Comparison of ENCODE assay signal across 11 cellular contexts in the genomic region with DNA sequence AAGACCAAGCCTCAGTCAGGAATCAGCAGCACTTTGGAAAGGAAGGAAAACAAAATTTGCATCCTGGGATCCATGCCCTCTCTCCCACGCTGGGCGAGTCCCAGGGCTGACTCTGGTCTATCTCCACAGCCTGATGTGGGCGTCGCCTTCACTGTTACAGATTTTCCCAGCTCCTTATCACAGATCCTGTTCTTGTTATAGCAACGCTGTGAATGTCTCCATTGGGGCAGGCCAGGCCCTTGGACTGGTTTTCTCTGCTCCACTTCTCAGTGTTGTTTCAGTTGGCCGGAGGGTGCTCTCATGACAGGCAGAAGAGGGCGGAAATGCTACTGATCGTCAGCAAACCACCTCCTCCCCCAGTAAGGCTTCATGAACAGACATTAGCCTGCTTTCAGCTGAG.
DNase-seq lines count a peak whose midpoint lies in the region; ATAC-seq and TF ChIP-seq lines count a peak whose summit lies in the region.
"Had no signal": no experiment of that assay in that cellular context is flagged by ENCODE, and none has a peak within 500 bp of the region (broad histone marks: within the 10 kb centered on the region; RNA-seq: fewer than 3 reads in every experiment).

No MANE protein-coding gene starts in this region.

- no peak overlapping the region for H3K4me2 ChIP-seq in SK-N-SH

- no peaks in the 10 kb centered on the region for H3K9me3 Mint-ChIP-seq in endodermal cell

- peaks cover 12% of the 10 kb centered on the region for H3K4me1 Mint-ChIP-seq in endodermal cell

- H3K79me2 ChIP-seq in SK-N-SH (ENCODE audit: insufficient read depth), result no peaks in the 10 kb centered on the region

- peak overlapping the region; percentile 11 for H3K27ac Mint-ChIP-seq in endodermal cell

- POLR2A ChIA-PET in SK-N-SH (lab: Yijun Ruan, JAX), result interaction anchor here (0.6 kb wide), 1 partner anchor 784 kb away, joined by 3 read pairs; no protein-coding TSS in a partner anchor

- TF ChIP-seq RAD21 in SK-N-SH (IDR thresholded peaks at IDR 0.05; ENCODE audit: low read length), result no peak

- H3K4me3 Mint-ChIP-seq in endodermal cell, result no peak overlapping the region

- whole genome bisulfite sequencing in endodermal cell (ENCODE audit: insufficient coverage in 1 of 2, insufficient read length in 1 of 2), 2 experiments, result 85 to 89% methylated on average over 7 to 8 of the region's 8 CpGs
- 46% methylated on average over 8 of the region's 8 CpGs for WGBS in SK-N-SH (ENCODE audit: low lambda C conversion rate)

- no peaks in the 10 kb centered on the region for H4K20me1 ChIP-seq in SK-N-SH (ENCODE audit: insufficient read depth)

- H2AFZ ChIP-seq in SK-N-SH (ENCODE audit: low read depth), result no peak overlapping the region

- DNase-seq in Daoy (ENCODE audit: low read depth) (peak; percentile 6), endodermal cell (peak; percentile 77), left colon (peak; percentile 5 to 25), putamen (ENCODE audit: low spot score) (peak; percentile 0), NCI-H146 (lab: John Stamatoyannopoulos, UW) (no peak), DMS 273 (lab: John Stamatoyannopoulos, UW; ENCODE audit: unreplicated experiment) (no peak), SK-N-SH (no peak)
- DNase-seq in effector CD8-positive, alpha-beta T cell (lab: John Stamatoyannopoulos, UW), result no peak
- DNase-seq: DMS79 treated with DMSO at 0.1 percent for 48 hours, Peyer's patch had no signal

- H3K27ac ChIP-seq in endodermal cell (ENCODE audit: low read depth, low read length) (no peak overlapping the region), SK-N-SH (ENCODE audit: low read depth in 2 of 2, low read length in 1 of 2) (no peak overlapping the region)
- H3K27ac ChIP-seq: epithelial cell of prostate, Peyer's patch had no signal

- no peaks in the 10 kb centered on the region for H3K9me2 ChIP-seq in SK-N-SH

- H3K36me3 ChIP-seq in endodermal cell (ENCODE audit: control insufficient read depth, insufficient read depth, low read length), result no peaks in the 10 kb centered on the region
- H3K36me3 ChIP-seq in SK-N-SH (replicated peaks in 1 of 2; ENCODE audit: control insufficient read depth in 1 of 2, insufficient read depth in 2 of 2, low read length in 1 of 2), result no peaks in the 10 kb centered on the region
- H3K36me3 ChIP-seq: Peyer's patch had no signal

- H3K9me3 ChIP-seq in endodermal cell (ENCODE audit: control insufficient read depth, low read length), result no peaks in the 10 kb centered on the region
- no peaks in the 10 kb centered on the region for H3K9me3 ChIP-seq in SK-N-SH
- H3K9me3 ChIP-seq: Peyer's patch had no signal

- H3K27me3 ChIP-seq in endodermal cell (ENCODE audit: control insufficient read depth, insufficient read depth, low read length, poor library complexity, severe bottlenecking) (no peaks in the 10 kb centered on the region), SK-N-SH (ENCODE audit: insufficient read depth) (no peaks in the 10 kb centered on the region)
- H3K27me3 ChIP-seq: Peyer's patch had no signal

- H3K4me1 ChIP-seq in endodermal cell (ENCODE audit: control insufficient read depth, insufficient read depth, low read length), result no peaks in the 10 kb centered on the region
- H3K4me1 ChIP-seq in SK-N-SH (ENCODE audit: control insufficient read depth in 1 of 2, insufficient read depth in 2 of 2, low read depth in 1 of 2, low read length in 1 of 2), result peaks cover 0 to 2% of the 10 kb centered on the region in 2 experiments; a peak in 1 of 4 replicates
- H3K4me1 ChIP-seq: Peyer's patch had no signal

- H3F3A ChIP-seq in SK-N-SH (replicated peaks; ENCODE audit: insufficient read depth), result no peaks in the 10 kb centered on the region

- H3K9ac ChIP-seq in endodermal cell (ENCODE audit: extremely low read depth, low read length, poor library complexity, severe bottlenecking), result no peak overlapping the region
- H3K9ac ChIP-seq in SK-N-SH, result no peak overlapping the region

- CTCF ChIA-PET in SK-N-SH (lab: Yijun Ruan, JAX), result no interaction called here

- intact Hi-C loops in left colon (cut with DNase I, micrococcal nuclease), result no loop called here

- TF ChIP-seq CTCF in endodermal cell (conservative IDR thresholded peaks at IDR 0.05) (no peak), SK-N-SH (IDR thresholded peaks at IDR 0.05) (no peak)

- H3K4me3 ChIP-seq in endodermal cell (ENCODE audit: low read length), result no peak overlapping the region
- H3K4me3 ChIP-seq in SK-N-SH (ENCODE audit: low read depth in 2 of 2, low read length in 1 of 2), result no peak overlapping the region
- H3K4me3 ChIP-seq: Peyer's patch had no signal

- no peaks in the 10 kb centered on the region for H3K36me3 Mint-ChIP-seq in endodermal cell (ENCODE audit: low read depth)

- no peaks in the 10 kb centered on the region for H3K27me3 Mint-ChIP-seq in endodermal cell (ENCODE audit: insufficient read depth)

- no peak for TF ChIP-seq EP300 in SK-N-SH (IDR thresholded peaks at IDR 0.05; ENCODE audit: borderline replicate concordance in 1 of 2, low read depth in 1 of 2, low read length in 1 of 2)

- no peak for ATAC-seq in left colon

TF ChIP-seq in SK-N-SH, 30 proteins besides CTCF, POLR2A, EP300 and RAD21 (continues in another document):
- no peak for TF ChIP-seq ZBTB33 (IDR thresholded peaks at IDR 0.05; ENCODE audit: borderline replicate concordance, low read depth)
- TF ChIP-seq GATA2 (CRISPR knock-in tag; IDR thresholded peaks at IDR 0.05), result no peak
- no peak for TF ChIP-seq FOXJ3 (CRISPR knock-in tag; IDR thresholded peaks at IDR 0.05)
- no peak for TF ChIP-seq RFX5 (IDR thresholded peaks at IDR 0.05; ENCODE audit: low read length)
- TF ChIP-seq NFIC (IDR thresholded peaks at IDR 0.05; ENCODE audit: borderline replicate concordance), result no peak
- TF ChIP-seq MXI1 (IDR thresholded peaks at IDR 0.05; ENCODE audit: low read depth, low read length), result no peak
- no peak for TF ChIP-seq REST (IDR thresholded peaks at IDR 0.05; ENCODE audit: low read depth, low read length)
- no peak for TF ChIP-seq NRF1 (IDR thresholded peaks at IDR 0.05; ENCODE audit: low read depth, low read length)
- TF ChIP-seq CHD2 (IDR thresholded peaks at IDR 0.05; ENCODE audit: low read length, partially characterized antibody), result no peak
- TF ChIP-seq, protein P1, sequence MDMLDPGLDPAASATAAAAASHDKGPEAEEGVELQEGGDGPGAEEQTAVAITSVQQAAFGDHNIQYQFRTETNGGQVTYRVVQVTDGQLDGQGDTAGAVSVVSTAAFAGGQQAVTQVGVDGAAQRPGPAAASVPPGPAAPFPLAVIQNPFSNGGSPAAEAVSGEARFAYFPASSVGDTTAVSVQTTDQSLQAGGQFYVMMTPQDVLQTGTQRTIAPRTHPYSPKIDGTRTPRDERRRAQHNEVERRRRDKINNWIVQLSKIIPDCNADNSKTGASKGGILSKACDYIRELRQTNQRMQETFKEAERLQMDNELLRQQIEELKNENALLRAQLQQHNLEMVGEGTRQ (IDR thresholded peaks at IDR 0.05; ENCODE audit: borderline replicate concordance, low read depth, low read length), result no peak
- TF ChIP-seq SMC3 (IDR thresholded peaks at IDR 0.05; ENCODE audit: low read depth, low read length), result no peak
- no peak for TF ChIP-seq ELF1 (IDR thresholded peaks at IDR 0.05)
- TF ChIP-seq FOSL2 (IDR thresholded peaks at IDR 0.05; ENCODE audit: borderline replicate concordance, low read depth), result no peak
- TF ChIP-seq JUND (IDR thresholded peaks at IDR 0.05), result no peak
- no peak for TF ChIP-seq SIN3A (IDR thresholded peaks at IDR 0.05; ENCODE audit: borderline replicate concordance, low read depth, low read length)

Comparison
In these comparisons a context has a peak if more than half of its experiments do, and no peak if none do; other contexts are left out.
1. DNase-seq: peak in Daoy (single experiment), endodermal cell (single experiment), left colon (2 of 2) and putamen (single experiment); none in NCI-H146 (single experiment), DMS 273 (single experiment), SK-N-SH (single experiment) and effector CD8-positive, alpha-beta T cell (single experiment).